In the genomic region with DNA sequence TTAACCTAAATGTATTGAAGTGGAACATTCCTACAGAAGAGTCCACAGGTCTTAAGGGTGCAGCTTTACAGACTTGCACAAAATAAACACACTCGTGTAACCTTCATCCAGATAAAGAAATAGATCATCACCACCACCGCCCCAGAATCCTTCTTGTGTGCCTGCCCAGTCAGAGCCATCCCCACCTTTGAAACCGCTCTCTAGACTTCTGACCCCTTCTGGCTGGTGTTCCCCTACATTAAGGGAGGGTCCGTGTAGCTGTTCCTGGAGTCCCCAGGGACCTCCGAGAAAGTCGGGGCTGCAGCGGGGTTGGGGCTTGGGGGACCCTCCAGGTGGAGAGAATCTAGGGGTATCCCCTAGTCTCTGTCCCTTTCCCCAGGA, we compare ENCODE assay signal across 17 cellular contexts. TPM values are rescaled to one million over a fixed set of nuclear protein-coding genes. Genes with fewer than 3 reads are reported as not detected.
DNase-seq lines count a peak whose midpoint lies in the region; ATAC-seq and TF ChIP-seq lines count a peak whose summit lies in the region.
"Had no signal": no experiment of that assay in that cellular context is flagged by ENCODE, and none has a peak within 500 bp of the region (broad histone marks: within the 10 kb centered on the region; RNA-seq: fewer than 3 reads in every experiment).

No MANE protein-coding gene starts in this region.

- no peaks in the 10 kb centered on the region for H3K36me3 ChIP-seq in urinary bladder (ENCODE audit: insufficient read depth)

- peaks cover 7% of the 10 kb centered on the region for H3K36me3 Mint-ChIP-seq in mesothelial cell of epicardium
- H3K36me3 Mint-ChIP-seq: stimulated activated effector memory CD8-positive, alpha-beta T cell treated with anti-CD3 and anti-CD28 coated beads, Interleukin-12 subunit alpha, Interleukin-12 subunit beta, amount 100 ng/mL, for 72 hours had no signal

- ATAC-seq in right cardiac atrium, result no peak
- no peak for ATAC-seq in Right ventricle myocardium superior (ENCODE audit: poor library complexity)
- ATAC-seq: activated CD4-positive, alpha-beta T cell treated with anti-CD3 and anti-CD28 coated beads for 36 hours; stimulated activated effector memory CD8-positive, alpha-beta T cell treated with anti-CD3 and anti-CD28 coated beads, Interleukin-12 subunit alpha, Interleukin-12 subunit beta, amount 100 ng/mL, for 72 hours had no signal

- H3K27ac ChIP-seq in right cardiac atrium (ENCODE audit: low read length), result no peak overlapping the region
- H3K27ac ChIP-seq in VCaP, result peak overlapping the region; percentile 38; the same call in 1 of the 2 replicates
- no peak overlapping the region for H3K27ac ChIP-seq in urinary bladder (ENCODE audit: low read depth)
- H3K27ac ChIP-seq: C4-2B had no signal

- H3K4me1 Mint-ChIP-seq in mesothelial cell of epicardium, result peaks cover 76% of the 10 kb centered on the region

- TF ChIP-seq CTCF in VCaP (conservative IDR thresholded peaks at IDR 0.05), result no peak
- no peak for TF ChIP-seq CTCF in mesothelial cell of epicardium (IDR thresholded peaks at IDR 0.05; ENCODE audit: unreplicated experiment)

- H3K27me3 Mint-ChIP-seq in mesothelial cell of epicardium (ENCODE audit: low read depth), result peaks cover 67% of the 10 kb centered on the region

- H3K4me1 ChIP-seq in right cardiac atrium (ENCODE audit: control insufficient read depth, insufficient read depth, low read length) (no peaks in the 10 kb centered on the region), urinary bladder (ENCODE audit: insufficient read depth) (no peaks in the 10 kb centered on the region)

- H3K9me3 ChIP-seq in right cardiac atrium (ENCODE audit: control insufficient read depth, low read length), result no peaks in the 10 kb centered on the region

- H3K4me3 ChIP-seq in right cardiac atrium (ENCODE audit: low read length), result peak overlapping the region; percentile 6
- peak overlapping the region; percentile 27 for H3K4me3 ChIP-seq in urinary bladder (ENCODE audit: low read depth, low read length)

- H3K9me3 Mint-ChIP-seq in mesothelial cell of epicardium, result no peaks in the 10 kb centered on the region
- H3K9me3 Mint-ChIP-seq: stimulated activated effector memory CD8-positive, alpha-beta T cell treated with anti-CD3 and anti-CD28 coated beads, Interleukin-12 subunit alpha, Interleukin-12 subunit beta, amount 100 ng/mL, for 72 hours had no signal

- H3K27me3 ChIP-seq in right cardiac atrium (ENCODE audit: control insufficient read depth, insufficient read depth), result no peaks in the 10 kb centered on the region

- no peak for DNase-seq in right cardiac atrium
- DNase-seq in Right ventricle myocardium superior, result no peak
- DNase-seq in mesothelial cell of epicardium (ENCODE audit: low spot score in 2 of 2, unreplicated experiment in 2 of 2), result no peak
- no peak for DNase-seq in cerebellar nuclear complex (lab: John Stamatoyannopoulos, UW)
- no peak for DNase-seq in C1 segment of cervical spinal cord (lab: John Stamatoyannopoulos, UW)
- DNase-seq in NCI-H2171 treated with DMSO at 0.1 percent for 48 hours (lab: John Stamatoyannopoulos, UW), result no peak
- DNase-seq: activated naive CD4-positive, alpha-beta T cell treated with Interleukin-2 at 50 U/mL for 16 hours; effector CD4-positive, alpha-beta T cell; midbrain; SHP77; stimulated activated CD4-positive, alpha-beta T cell treated with anti-CD3 and anti-CD28 coated beads, Interleukin-15, amount 100 ng/mL, for 24 hours had no signal

- WGBS in right cardiac atrium, result 11% methylated on average over 7 of the region's 7 CpGs
- 15% methylated on average over 7 of the region's 7 CpGs for WGBS in urinary bladder

- intact Hi-C loops in right cardiac atrium (cut with DNase I), result no loop called here
- intact Hi-C loops in Right ventricle myocardium superior (cut with DNase I), result no loop called here

- peak overlapping the region; percentile 48 for H3K4me3 Mint-ChIP-seq in mesothelial cell of epicardium
- H3K4me3 Mint-ChIP-seq: activated CD4-positive, alpha-beta T cell treated with anti-CD3 and anti-CD28 coated beads for 36 hours; stimulated activated effector memory CD8-positive, alpha-beta T cell treated with anti-CD3 and anti-CD28 coated beads, Interleukin-12 subunit alpha, Interleukin-12 subunit beta, amount 100 ng/mL, for 72 hours had no signal

- peak overlapping the region; percentile 89 for H3K27ac Mint-ChIP-seq in mesothelial cell of epicardium
- H3K27ac Mint-ChIP-seq: activated CD4-positive, alpha-beta T cell treated with anti-CD3 and anti-CD28 coated beads for 36 hours; stimulated activated effector memory CD8-positive, alpha-beta T cell treated with anti-CD3 and anti-CD28 coated beads, Interleukin-12 subunit alpha, Interleukin-12 subunit beta, amount 100 ng/mL, for 72 hours had no signal

RNA-seq across cellular contexts. Expression of a gene that starts 9.4 kb away (rescaled TPM):
- total RNA-seq in right cardiac atrium (not detected), Right ventricle myocardium superior (not detected), mesothelial cell of epicardium (51.9 to 56.6 TPM (median 54.2 TPM) in 3 replicates), urinary bladder (9.8 TPM)
- polyA plus RNA-seq in right cardiac atrium (0.11 TPM), urinary bladder (13.0 TPM)
- total RNA-seq: activated CD4-positive, alpha-beta T cell treated with anti-CD3 and anti-CD28 coated beads for 36 hours had no signal
- polyA plus RNA-seq: IgD-negative memory B cell had no signal
